ENCODE assay signal across 8 cellular contexts in genomic region chr7:17941171-17941490, GRCh38. TPM values are rescaled to one million over a fixed set of nuclear protein-coding genes. Genes with fewer than 3 reads are reported as not detected.
DNase-seq lines count a peak whose midpoint lies in the region; ATAC-seq and TF ChIP-seq lines count a peak whose summit lies in the region.

No MANE protein-coding gene starts in this region.

- peaks cover 0 to 3% of the 10 kb centered on the region in 2 experiments for H3K36me3 ChIP-seq in SK-N-SH (replicated peaks in 1 of 2; ENCODE audit: control insufficient read depth in 1 of 2, insufficient read depth in 2 of 2, low read length in 1 of 2)
- H3K36me3 ChIP-seq in RWPE2 (ENCODE audit: low read depth): 0 out of 2 replicates have a peak, but pooled peaks cover under 1% of the 10 kb centered on the region
- H3K36me3 ChIP-seq in neuron (ENCODE audit: insufficient read depth, low read length): no peaks in the 10 kb centered on the region

- H3K9me3 Mint-ChIP-seq in activated naive CD4-positive, alpha-beta T cell treated with anti-CD3 and anti-CD28 coated beads, Interleukin-2, amount 50 U/mL, for 72 hours: no peaks in the 10 kb centered on the region

- H3K4me3 ChIP-seq in SK-N-SH (ENCODE audit: low read depth in 2 of 2, low read length in 1 of 2): peak overlapping the region; percentile 87 to 100
- H3K4me3 ChIP-seq in RWPE2 (ENCODE audit: severe bottlenecking): peak overlapping the region; percentile 77
- H3K4me3 ChIP-seq in epithelial cell of esophagus (ENCODE audit: low read length): peak overlapping the region; percentile 87
- H3K4me3 ChIP-seq in neuron (ENCODE audit: low read length): peak overlapping the region; percentile 68

- no peaks in the 10 kb centered on the region for H3K9me3 ChIP-seq in SK-N-SH
- no peaks in the 10 kb centered on the region for H3K9me3 ChIP-seq in RWPE2 (ENCODE audit: severe bottlenecking)
- no peaks in the 10 kb centered on the region for H3K9me3 ChIP-seq in neuron (ENCODE audit: low read length)

- peak overlapping the region in 1 of 2 donors; percentile 94 for H3K27ac Mint-ChIP-seq in activated naive CD4-positive, alpha-beta T cell treated with anti-CD3 and anti-CD28 coated beads, Interleukin-2, amount 50 U/mL, for 72 hours

- H3K27me3 ChIP-seq in SK-N-SH (ENCODE audit: insufficient read depth) (no peaks in the 10 kb centered on the region), RWPE2 (ENCODE audit: insufficient read depth, poor library complexity, severe bottlenecking) (no peaks in the 10 kb centered on the region), neuron (ENCODE audit: insufficient read depth, low read length) (no peaks in the 10 kb centered on the region)

- H3K36me3 Mint-ChIP-seq in activated naive CD4-positive, alpha-beta T cell treated with anti-CD3 and anti-CD28 coated beads, Interleukin-2, amount 50 U/mL, for 72 hours: peaks cover 0 to 13% of the 10 kb centered on the region in 2 donors

- 64% methylated on average over 5 of the region's 5 CpGs for WGBS in SK-N-SH (ENCODE audit: low lambda C conversion rate)

- no peaks in the 10 kb centered on the region for H4K20me1 ChIP-seq in SK-N-SH (ENCODE audit: insufficient read depth)

- H3K9me2 ChIP-seq in SK-N-SH: no peaks in the 10 kb centered on the region

- DNase-seq in SK-N-SH (peak; percentile 16), RWPE2 (ENCODE audit: low spot score) (no peak), epithelial cell of esophagus (ENCODE audit: low read depth) (peak; percentile 44)
- DNase-seq in activated naive CD4-positive, alpha-beta T cell treated with anti-CD3 and anti-CD28 coated beads, Interleukin-2, amount 50 U/mL, for 72 hours (ENCODE audit: low spot score in 2 of 2): no peak

- H3K4me1 ChIP-seq in SK-N-SH (ENCODE audit: control insufficient read depth in 1 of 2, insufficient read depth in 2 of 2, low read depth in 1 of 2, low read length in 1 of 2) (peaks cover 12 to 17% of the 10 kb centered on the region in 2 experiments; a peak in 3 of 4 replicates), RWPE2 (ENCODE audit: insufficient read depth, poor library complexity, severe bottlenecking) (peaks cover 19% of the 10 kb centered on the region), neuron (ENCODE audit: insufficient read depth, low read length) (peaks cover 27% of the 10 kb centered on the region)

- POLR2A ChIA-PET in SK-N-SH (lab: Yijun Ruan, JAX): no interaction called here

- no peak overlapping the region; a peak in 2 of 4 replicates for H3K27ac ChIP-seq in SK-N-SH (ENCODE audit: low read depth in 2 of 2, low read length in 1 of 2)
- peak overlapping the region; percentile 62 for H3K27ac ChIP-seq in RWPE2 (ENCODE audit: poor library complexity, severe bottlenecking)

- H2AFZ ChIP-seq in SK-N-SH (ENCODE audit: low read depth): peak overlapping the region; percentile 93
- H2AFZ ChIP-seq in neuron (ENCODE audit: low read depth, low read length): peak overlapping the region; percentile 98

- TF ChIP-seq CTCF in SK-N-SH (IDR thresholded peaks at IDR 0.05) (peak; percentile 19; the same call in 1 of the 2 replicates), RWPE2 (IDR thresholded peaks at IDR 0.05; ENCODE audit: poor library complexity, severe bottlenecking) (no peak), epithelial cell of esophagus (IDR thresholded peaks at IDR 0.05; ENCODE audit: insufficient read depth, low read depth, low read length, missing control alignments) (peak; percentile 26)

- no peak for TF ChIP-seq EP300 in SK-N-SH (IDR thresholded peaks at IDR 0.05; ENCODE audit: borderline replicate concordance in 1 of 2, low read depth in 1 of 2, low read length in 1 of 2)

- no peaks in the 10 kb centered on the region for H3F3A ChIP-seq in SK-N-SH (replicated peaks; ENCODE audit: insufficient read depth)

- H3K4me2 ChIP-seq in SK-N-SH: peak overlapping the region; percentile 86

- CTCF ChIA-PET in SK-N-SH (lab: Yijun Ruan, JAX): interaction anchor here (0.9 to 1.5 kb wide), 3 partner anchors 8 to 18 kb away, joined by 3 to 4 read pairs (median 4); no protein-coding TSS in a partner anchor

- H3K79me2 ChIP-seq in SK-N-SH (ENCODE audit: insufficient read depth): peaks cover 37% of the 10 kb centered on the region

- TF ChIP-seq RAD21 in SK-N-SH (IDR thresholded peaks at IDR 0.05; ENCODE audit: low read length): no peak

- peak overlapping the region; percentile 91 for H3K9ac ChIP-seq in SK-N-SH

- ATAC-seq in SK-N-SH treated with all-trans-retinoic acid at 6 μM for 48 hours (no peak), RWPE2 (ENCODE audit: low read depth) (no peak), HG03045 (IDR thresholded peaks at IDR 0.05; ENCODE audit: unreplicated experiment) (no peak), HG02623 (IDR thresholded peaks at IDR 0.05; ENCODE audit: unreplicated experiment) (no peak)
- ATAC-seq in activated naive CD4-positive, alpha-beta T cell treated with anti-CD3 and anti-CD28 coated beads, Interleukin-2, amount 50 U/mL, for 72 hours: no peak

TF ChIP-seq in SK-N-SH, 30 proteins besides CTCF, POLR2A, EP300 and RAD21 (continues in another document):
- no peak for TF ChIP-seq MEF2A (IDR thresholded peaks at IDR 0.05; ENCODE audit: borderline replicate concordance, low read depth)
- TF ChIP-seq NFIC (IDR thresholded peaks at IDR 0.05; ENCODE audit: borderline replicate concordance): no peak
- TF ChIP-seq YY1 (IDR thresholded peaks at IDR 0.05; ENCODE audit: low read depth): no peak
- TF ChIP-seq RXRA (IDR thresholded peaks at IDR 0.05; ENCODE audit: borderline replicate concordance, low read depth): no peak
- TF ChIP-seq FOSL2 (IDR thresholded peaks at IDR 0.05; ENCODE audit: borderline replicate concordance, low read depth): no peak
- TF ChIP-seq JUND (IDR thresholded peaks at IDR 0.05): no peak
- TF ChIP-seq MXI1 (IDR thresholded peaks at IDR 0.05; ENCODE audit: low read depth, low read length): no peak
- TF ChIP-seq NRF1 (IDR thresholded peaks at IDR 0.05; ENCODE audit: low read depth, low read length): no peak
- TF ChIP-seq POLR2AphosphoS5 (IDR thresholded peaks at IDR 0.05; ENCODE audit: low read depth, low read length): no peak
- TF ChIP-seq ELF1 (IDR thresholded peaks at IDR 0.05): no peak
- TF ChIP-seq IRF3 (IDR thresholded peaks at IDR 0.05; ENCODE audit: low read depth, low read length): no peak
- TF ChIP-seq SMC3 (IDR thresholded peaks at IDR 0.05; ENCODE audit: low read depth, low read length): no peak
- TF ChIP-seq CHD2 (IDR thresholded peaks at IDR 0.05; ENCODE audit: low read length, partially characterized antibody): no peak
- TF ChIP-seq TEAD4 (IDR thresholded peaks at IDR 0.05; ENCODE audit: borderline replicate concordance, insufficient read depth): no peak
- no peak for TF ChIP-seq RCOR1 (IDR thresholded peaks at IDR 0.05; ENCODE audit: low read length)
- no peak for TF ChIP-seq FOXM1 (IDR thresholded peaks at IDR 0.05; ENCODE audit: low read depth)

TF ChIP-seq in SK-N-SH treated with all-trans-retinoic acid at 6 μM for 48 hours, 23 proteins besides CTCF, POLR2A, EP300 and RAD21 (continues in another document):
- no peak for TF ChIP-seq CSDC2 (CRISPR knock-in tag; IDR thresholded peaks at IDR 0.05)
- no peak for TF ChIP-seq CREB5 (CRISPR knock-in tag; IDR thresholded peaks at IDR 0.05; ENCODE audit: low read depth)
- no peak for TF ChIP-seq ARNTL (CRISPR knock-in tag; IDR thresholded peaks at IDR 0.05; ENCODE audit: borderline replicate concordance, low read depth)
- TF ChIP-seq ZNF565 (CRISPR knock-in tag; conservative IDR thresholded peaks at IDR 0.05; ENCODE audit: low read depth): no peak
- TF ChIP-seq CSRNP3 (CRISPR knock-in tag; IDR thresholded peaks at IDR 0.05): no peak
- TF ChIP-seq TOX (CRISPR knock-in tag; IDR thresholded peaks at IDR 0.05; ENCODE audit: borderline replicate concordance): no peak
- TF ChIP-seq RARB (CRISPR knock-in tag; IDR thresholded peaks at IDR 0.05): no peak
- no peak for TF ChIP-seq PPARA (CRISPR knock-in tag; IDR thresholded peaks at IDR 0.05; ENCODE audit: borderline replicate concordance)

RNA-seq across cellular contexts. Expression of gene SNX13, which starts 0.8 kb away (rescaled TPM):
- polyA plus RNA-seq in SK-N-SH (2012; rRNA removed): 8.3 and 13.0 TPM in 2 replicates
- 9.4 and 11.1 TPM in 2 replicates for polyA plus RNA-seq in SK-N-SH (2012; cell fraction: cytosol; rRNA removed)
- 11.5 and 12.8 TPM in 2 replicates for polyA plus RNA-seq in SK-N-SH (2012; cell fraction: nucleus; rRNA removed)
- total RNA-seq in activated naive CD4-positive, alpha-beta T cell treated with anti-CD3 and anti-CD28 coated beads, Interleukin-2, amount 50 U/mL, for 72 hours: 10 to 100 TPM; 22.4 to 25.6 TPM

Comparison
In these comparisons a context has a peak if more than half of its experiments do, and no peak if none do; other contexts are left out.
1. DNase-seq: peak in SK-N-SH (single experiment) and epithelial cell of esophagus (single experiment); none in RWPE2 (single experiment) and activated naive CD4-positive, alpha-beta T cell treated with anti-CD3 and anti-CD28 coated beads, Interleukin-2, amount 50 U/mL, for 72 hours (0 of 2).
2. Peak in every context shown above with its lines, with median percentiles within 50 percentile points of each other: H3K4me3 ChIP-seq.